In the genomic region with DNA sequence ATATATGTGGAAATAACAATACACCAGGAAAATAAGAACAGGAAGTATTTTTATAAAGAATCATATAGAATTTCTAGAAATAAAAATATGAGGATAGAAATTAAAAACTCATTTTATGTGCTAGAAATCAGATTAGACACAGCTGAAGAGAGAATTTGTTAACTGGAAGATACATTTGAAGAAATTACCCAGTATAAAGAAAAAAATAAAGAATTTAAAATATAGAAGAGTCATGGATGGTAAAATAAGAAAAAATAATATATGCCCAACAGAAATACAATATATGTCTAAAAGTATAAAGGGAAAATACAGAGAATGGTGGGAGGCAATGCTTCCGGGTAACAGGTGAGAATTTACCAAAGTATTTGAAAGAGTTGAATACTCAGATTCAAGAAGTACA, we compare ENCODE assay signal across 1 cellular context.
TF ChIP-seq lines count a peak whose summit lies in the region.

No MANE protein-coding gene starts in this region.

TF ChIP-seq in HepG2, 621 proteins besides CTCF, POLR2A, EP300 and RAD21 (continued from another document):
- TF ChIP-seq, protein P1, sequence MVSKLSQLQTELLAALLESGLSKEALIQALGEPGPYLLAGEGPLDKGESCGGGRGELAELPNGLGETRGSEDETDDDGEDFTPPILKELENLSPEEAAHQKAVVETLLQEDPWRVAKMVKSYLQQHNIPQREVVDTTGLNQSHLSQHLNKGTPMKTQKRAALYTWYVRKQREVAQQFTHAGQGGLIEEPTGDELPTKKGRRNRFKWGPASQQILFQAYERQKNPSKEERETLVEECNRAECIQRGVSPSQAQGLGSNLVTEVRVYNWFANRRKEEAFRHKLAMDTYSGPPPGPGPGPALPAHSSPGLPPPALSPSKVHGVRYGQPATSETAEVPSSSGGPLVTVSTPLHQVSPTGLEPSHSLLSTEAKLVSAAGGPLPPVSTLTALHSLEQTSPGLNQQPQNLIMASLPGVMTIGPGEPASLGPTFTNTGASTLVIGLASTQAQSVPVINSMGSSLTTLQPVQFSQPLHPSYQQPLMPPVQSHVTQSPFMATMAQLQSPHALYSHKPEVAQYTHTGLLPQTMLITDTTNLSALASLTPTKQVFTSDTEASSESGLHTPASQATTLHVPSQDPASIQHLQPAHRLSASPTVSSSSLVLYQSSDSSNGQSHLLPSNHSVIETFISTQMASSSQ (IDR thresholded peaks at IDR 0.05; ENCODE audit: low read depth): no peak
- TF ChIP-seq, protein P1 (CRISPR knock-in tag; IDR thresholded peaks at IDR 0.05; ENCODE audit: borderline replicate concordance): no peak
